In genomic region chr15:80856809-80857377, GRCh38 we compare ENCODE assay signal across 10 cellular contexts.
DNase-seq lines count a peak whose midpoint lies in the region; ATAC-seq and TF ChIP-seq lines count a peak whose summit lies in the region.
"Had no signal": no experiment of that assay in that cellular context is flagged by ENCODE, and none has a peak within 500 bp of the region (broad histone marks: within the 10 kb centered on the region; RNA-seq: fewer than 3 reads in every experiment).

No MANE protein-coding gene starts in this region.

- no peak overlapping the region for H3K4me3 ChIP-seq in breast epithelium

- DNase-seq in Ammon's horn (ENCODE audit: low spot score) (peak; percentile 52), NCI-H1092 treated with DMSO at 0.1 percent for 48 hours (lab: John Stamatoyannopoulos, UW) (peak; percentile 73), breast epithelium (ENCODE audit: low spot score in 2 of 2) (peak; percentile 57 to 71), medulla oblongata (ENCODE audit: extremely low spot score) (peak; percentile 46), erythroblast (lab: John Stamatoyannopoulos, UW) (no peak)
- DNase-seq in stimulated activated CD8-positive, alpha-beta memory T cell treated with anti-CD3 and anti-CD28 coated beads, Interleukin-4, amount 100 ng/mL, for 48 hours: no peak
- DNase-seq: DND-41, islet precursor cell had no signal

- no peak for TF ChIP-seq CTCF in breast epithelium (IDR thresholded peaks at IDR 0.05)

- TF ChIP-seq POLR2A in breast epithelium (IDR thresholded peaks at IDR 0.05) (no peak), erythroblast (IDR thresholded peaks at IDR 0.05; ENCODE audit: low read length) (no peak)

- no peak overlapping the region for H3K27ac ChIP-seq in breast epithelium

- ATAC-seq in HG03175 (IDR thresholded peaks at IDR 0.05; ENCODE audit: unreplicated experiment): no peak
- ATAC-seq in GM21367 (IDR thresholded peaks at IDR 0.05; ENCODE audit: unreplicated experiment): no peak

- no peaks in the 10 kb centered on the region for H3K27me3 ChIP-seq in breast epithelium

- no peaks in the 10 kb centered on the region for H3K36me3 ChIP-seq in breast epithelium

- no peaks in the 10 kb centered on the region for H3K9me3 ChIP-seq in breast epithelium

- H3K4me1 ChIP-seq in breast epithelium: peaks cover 0 to 14% of the 10 kb centered on the region in 2 donors

- intact Hi-C loops in breast epithelium (cut with DNase I; ENCODE audit: low total_unique reads): no loop called here

Comparison
In these comparisons a context has a peak if more than half of its experiments do, and no peak if none do; other contexts are left out.
1. DNase-seq: peak in Ammon's horn (single experiment), NCI-H1092 treated with DMSO at 0.1 percent for 48 hours (single experiment), breast epithelium (2 of 2) and medulla oblongata (single experiment); none in erythroblast (0 of 2) and stimulated activated CD8-positive, alpha-beta memory T cell treated with anti-CD3 and anti-CD28 coated beads, Interleukin-4, amount 100 ng/mL, for 48 hours (single experiment).